1 cellular context compared by ENCODE assay signal in genomic region chr2:111246620-111247061, GRCh38.
TF ChIP-seq lines count a peak whose summit lies in the region.

No MANE protein-coding gene starts in this region.

TF ChIP-seq in HepG2, 621 proteins besides CTCF, POLR2A, EP300 and RAD21 (continued from another document and continues in another):
- TF ChIP-seq ZBTB26 (CRISPR knock-in tag; IDR thresholded peaks at IDR 0.05; ENCODE audit: borderline replicate concordance) (peak; percentile 82; the same call in 1 of the 2 replicates), FOSL2 (CRISPR knock-in tag; IDR thresholded peaks at IDR 0.05) (peak; percentile 48), RBFOX2 (IDR thresholded peaks at IDR 0.05; ENCODE audit: low read depth, low read length) (no peak), EEA1 (CRISPR knock-in tag; IDR thresholded peaks at IDR 0.05; ENCODE audit: borderline replicate concordance) (no peak), AHDC1 (CRISPR knock-in tag; IDR thresholded peaks at IDR 0.05; ENCODE audit: borderline replicate concordance) (peak; percentile 90), ZBTB8A (CRISPR knock-in tag; IDR thresholded peaks at IDR 0.05; ENCODE audit: borderline replicate concordance, low read depth) (no peak), HMG20B (CRISPR knock-in tag; conservative IDR thresholded peaks at IDR 0.05) (no peak), SOX6 (IDR thresholded peaks at IDR 0.05) (no peak), SOX6 (CRISPR knock-in tag; IDR thresholded peaks at IDR 0.05) (peak; percentile 82), ZNF678 (CRISPR knock-in tag; IDR thresholded peaks at IDR 0.05) (no peak), BATF2 (CRISPR knock-in tag; IDR thresholded peaks at IDR 0.05) (no peak), ZNF251 (CRISPR knock-in tag; IDR thresholded peaks at IDR 0.05) (no peak), SALL2 (CRISPR knock-in tag; IDR thresholded peaks at IDR 0.05) (no peak; the same call in 1 of the 2 replicates), MZF1 (CRISPR knock-in tag; IDR thresholded peaks at IDR 0.05; ENCODE audit: borderline replicate concordance) (no peak), ZNF616 (CRISPR knock-in tag; IDR thresholded peaks at IDR 0.05; ENCODE audit: low read depth) (0 out of 2 replicates have a peak, but pooled peaks have one; percentile 35), RNF219 (CRISPR knock-in tag; IDR thresholded peaks at IDR 0.05) (no peak), POGZ (CRISPR knock-in tag; IDR thresholded peaks at IDR 0.05) (peak; percentile 90), ELF3 (CRISPR knock-in tag; IDR thresholded peaks at IDR 0.05) (peak; percentile 96), BCL3 (CRISPR knock-in tag; IDR thresholded peaks at IDR 0.05) (peak; percentile 28; the same call in 1 of the 2 replicates), ETV6 (CRISPR knock-in tag; conservative IDR thresholded peaks at IDR 0.05) (no peak), TCF7 (IDR thresholded peaks at IDR 0.05; ENCODE audit: low read depth) (peak; percentile 25; the same call in 1 of the 2 replicates), STAG1 (CRISPR knock-in tag; IDR thresholded peaks at IDR 0.05) (peak; percentile 64), ZNF281 (CRISPR knock-in tag; IDR thresholded peaks at IDR 0.05; ENCODE audit: borderline replicate concordance) (peak; percentile 51; the same call in 1 of the 2 replicates), NFKB2 (CRISPR knock-in tag; IDR thresholded peaks at IDR 0.05; ENCODE audit: borderline replicate concordance) (no peak; the same call in 1 of the 2 replicates), JUND (CRISPR knock-in tag; IDR thresholded peaks at IDR 0.05) (no peak), GATAD2A (CRISPR knock-in tag; IDR thresholded peaks at IDR 0.05) (peak; percentile 82), SIN3A (IDR thresholded peaks at IDR 0.05; ENCODE audit: borderline replicate concordance, low read depth, low read length) (peak; percentile 63; the same call in 1 of the 2 replicates), MTA1 (CRISPR knock-in tag; IDR thresholded peaks at IDR 0.05; ENCODE audit: borderline replicate concordance) (peak; percentile 71; the same call in 1 of the 2 replicates), HES4 (CRISPR knock-in tag; IDR thresholded peaks at IDR 0.05; ENCODE audit: borderline replicate concordance) (peak; percentile 53; the same call in 1 of the 2 replicates), ZNF562 (CRISPR knock-in tag; IDR thresholded peaks at IDR 0.05; ENCODE audit: borderline replicate concordance) (no peak), ZNF572 (CRISPR knock-in tag; IDR thresholded peaks at IDR 0.05) (no peak), ZNF652 (CRISPR knock-in tag; IDR thresholded peaks at IDR 0.05; ENCODE audit: borderline replicate concordance, low read depth) (no peak; the same call in 1 of the 2 replicates), KMT2B (CRISPR knock-in tag; IDR thresholded peaks at IDR 0.05) (peak; percentile 27; the same call in 1 of the 2 replicates), ZNF18 (CRISPR knock-in tag; IDR thresholded peaks at IDR 0.05; ENCODE audit: insufficient replicate concordance) (peak; percentile 93), ZNF44 (CRISPR knock-in tag; IDR thresholded peaks at IDR 0.05) (no peak), ZNF207 (IDR thresholded peaks at IDR 0.05; ENCODE audit: borderline replicate concordance) (no peak), HBP1 (CRISPR knock-in tag; IDR thresholded peaks at IDR 0.05; ENCODE audit: low read depth) (peak; percentile 39; the same call in 1 of the 2 replicates), USF2 (IDR thresholded peaks at IDR 0.05; ENCODE audit: low read depth, low read length) (no peak), USF2 (CRISPR knock-in tag; IDR thresholded peaks at IDR 0.05; ENCODE audit: borderline replicate concordance) (no peak), SIX1 (CRISPR knock-in tag; IDR thresholded peaks at IDR 0.05; ENCODE audit: borderline replicate concordance) (peak; percentile 44; the same call in 1 of the 2 replicates), ZNF234 (CRISPR knock-in tag; conservative IDR thresholded peaks at IDR 0.05) (no peak), U2AF1 (optimal IDR thresholded peaks at IDR 0.05; ENCODE audit: low read depth, low read length) (no peak), ZNF10 (CRISPR knock-in tag; IDR thresholded peaks at IDR 0.05; ENCODE audit: borderline replicate concordance, low read depth) (no peak), RXRA (CRISPR knock-in tag; IDR thresholded peaks at IDR 0.05) (peak; percentile 76), ZNF354B (CRISPR knock-in tag; IDR thresholded peaks at IDR 0.05) (0 out of 2 replicates have a peak, but pooled peaks have one; percentile 59)
